In genomic region chr10:17655567-17656146, GRCh38 we compare ENCODE assay signal across 1 cellular context.
TF ChIP-seq lines count a peak whose summit lies in the region.

No MANE protein-coding gene starts in this region.

TF ChIP-seq in K562, 482 proteins besides CTCF, POLR2A, EP300 and RAD21 (continued from another document and continues in another):
- no peak for TF ChIP-seq SNIP1 (IDR thresholded peaks at IDR 0.05; ENCODE audit: low read depth)
- TF ChIP-seq SIX5 (IDR thresholded peaks at IDR 0.05; ENCODE audit: borderline replicate concordance in 1 of 2, insufficient read depth in 1 of 2, low read depth in 1 of 2, low read length in 2 of 2), result no peak
- TF ChIP-seq VEZF1 (CRISPR knock-in tag; IDR thresholded peaks at IDR 0.05), result peak; percentile 49; the same call in 1 of the 2 replicates
- no peak for TF ChIP-seq PREB (CRISPR knock-in tag; IDR thresholded peaks at IDR 0.05)
- no peak for TF ChIP-seq SAP30 (IDR thresholded peaks at IDR 0.05; ENCODE audit: borderline replicate concordance, insufficient read depth, low read depth, low read length, poor library complexity, severe bottlenecking)
- TF ChIP-seq PHF21A (IDR thresholded peaks at IDR 0.05; ENCODE audit: borderline replicate concordance, low read depth), result no peak
- TF ChIP-seq CHD7 (IDR thresholded peaks at IDR 0.05; ENCODE audit: low read depth, low read length), result no peak
- TF ChIP-seq SMARCA4 (IDR thresholded peaks at IDR 0.05), result peak; percentile 95
- no peak for TF ChIP-seq SRSF9 (IDR thresholded peaks at IDR 0.05; ENCODE audit: borderline replicate concordance, low read depth, low read length)
- no peak; the same call in 1 of the 2 replicates for TF ChIP-seq ZBTB40 (IDR thresholded peaks at IDR 0.05)
- TF ChIP-seq ZBTB40 (CRISPR knock-in tag; IDR thresholded peaks at IDR 0.05), result no peak
- TF ChIP-seq TGIF2 (CRISPR knock-in tag; IDR thresholded peaks at IDR 0.05), result no peak
- TF ChIP-seq HOMEZ (CRISPR knock-in tag; IDR thresholded peaks at IDR 0.05), result no peak
- no peak for TF ChIP-seq NFIX (CRISPR knock-in tag; IDR thresholded peaks at IDR 0.05; ENCODE audit: low read depth)
- TF ChIP-seq SMARCB1 (IDR thresholded peaks at IDR 0.05; ENCODE audit: insufficient read length, low read depth), result no peak
- TF ChIP-seq PRPF4 (IDR thresholded peaks at IDR 0.05; ENCODE audit: insufficient read depth, low read depth, low read length, poor library complexity, severe bottlenecking), result no peak
- no peak for TF ChIP-seq ZNF184 (CRISPR knock-in tag; IDR thresholded peaks at IDR 0.05)
- TF ChIP-seq KLF16 (IDR thresholded peaks at IDR 0.05), result no peak
- peak; percentile 56 to 67 for TF ChIP-seq AFF1 (IDR thresholded peaks at IDR 0.05; ENCODE audit: low read depth in 1 of 2, partially characterized antibody in 2 of 2)
- TF ChIP-seq TBP (optimal IDR thresholded peaks at IDR 0.05; ENCODE audit: low read depth, low read length), result no peak
